28 cellular contexts compared by ENCODE assay signal in the genomic region with DNA sequence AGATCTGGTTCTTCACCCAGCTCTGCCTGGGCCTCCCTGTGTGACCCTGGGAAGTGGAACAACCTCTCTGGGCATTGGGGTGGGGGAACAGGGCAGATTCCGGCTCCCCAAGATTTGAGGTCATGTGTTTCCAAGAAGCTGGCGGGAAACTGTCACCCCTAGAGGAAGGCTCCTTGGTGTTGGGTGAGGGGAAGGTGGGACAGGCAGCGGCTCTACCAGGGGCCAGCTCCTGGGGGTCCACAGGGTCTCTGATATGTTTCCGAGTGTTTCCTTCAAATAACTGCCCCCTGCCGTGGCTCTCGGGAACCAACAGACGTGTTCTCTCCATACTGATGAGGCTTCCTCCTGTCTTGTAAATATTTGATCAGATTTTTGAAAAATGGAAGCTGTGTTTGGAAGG.
"Had no signal": no experiment of that assay in that cellular context is flagged by ENCODE, and none has a peak within 500 bp of the region (broad histone marks: within the 10 kb centered on the region; RNA-seq: fewer than 3 reads in every experiment).

No MANE protein-coding gene starts in this region.

- H3K4me3 ChIP-seq: ovary, psoas muscle, right lobe of liver, sigmoid colon, stomach, thoracic aorta, thyroid gland, tibial nerve, upper lobe of left lung, vagina had no signal

- H3K27ac Mint-ChIP-seq: naive thymus-derived CD8-positive, alpha-beta T cell; nephron progenitor cell; progenitor cell of endocrine pancreas; stimulated activated effector memory CD8-positive, alpha-beta T cell treated with anti-CD3 and anti-CD28 coated beads, Interleukin-12 subunit alpha, Interleukin-12 subunit beta, amount 100 ng/mL, for 72 hours; stimulated activated naive B cell treated with anti-CD40 and anti-IgM and Interleukin-4, amounts not matched to agents 10 μg/mL and 1 μg/mL and 100 μg/mL, for 72 hours; stimulated activated naive CD8-positive, alpha-beta T cell treated with anti-CD3 and anti-CD28 coated beads, Interleukin-15, Interleukin-2, amounts not matched to agents 100 ng/mL and 50 ng/mL, for 24 hours had no signal

- DNase-seq: naive thymus-derived CD8-positive, alpha-beta T cell; nephron progenitor cell; nucleus accumbens; ovary; psoas muscle; right cardiac atrium; right lobe of liver; sigmoid colon; small intestine; stimulated activated CD4-positive, alpha-beta T cell treated with anti-CD3 and anti-CD28 coated beads, Interleukin-15, amount 100 ng/mL, for 24 hours; stimulated activated CD4-positive, alpha-beta T cell treated with anti-CD3 and anti-CD28 coated beads, Interleukin-2, amount 100 ng/mL, for 24 hours; stimulated activated CD4-positive, alpha-beta T cell treated with anti-CD3 and anti-CD28 coated beads, Interleukin-2, amount 100 ng/mL, for 48 hours; stimulated activated CD4-positive, alpha-beta T cell treated with anti-CD3 and anti-CD28 coated beads, Interleukin-4, amount 100 ng/mL, for 24 hours; stimulated activated naive B cell treated with anti-CD40 and anti-IgM and Interleukin-4, amounts not matched to agents 10 μg/mL and 1 μg/mL and 100 μg/mL, for 72 hours; stimulated activated naive CD4-positive, alpha-beta T cell treated with Interleukin-2 at 50 U/mL for 16 hours; stomach; thyroid gland; trophoblast cell; upper lobe of left lung had no signal

- H3K9me3 Mint-ChIP-seq: stimulated activated naive CD8-positive, alpha-beta T cell treated with anti-CD3 and anti-CD28 coated beads, Interleukin-15, Interleukin-2, amounts not matched to agents 100 ng/mL and 50 ng/mL, for 24 hours had no signal

- H3K27ac ChIP-seq: neutrophil, ovary, parathyroid adenoma, psoas muscle, right lobe of liver, sigmoid colon, stomach, thoracic aorta, thyroid gland, tibial nerve, upper lobe of left lung, vagina had no signal

- H3K9me3 ChIP-seq: neutrophil, ovary, psoas muscle, right lobe of liver, sigmoid colon, stomach, thoracic aorta, thyroid gland, tibial nerve, upper lobe of left lung, vagina had no signal

- H3K4me1 ChIP-seq: parathyroid adenoma, psoas muscle, right lobe of liver, sigmoid colon, stomach, thyroid gland, upper lobe of left lung, vagina had no signal

- H2AFZ ChIP-seq: parathyroid adenoma had no signal

- H3K79me2 ChIP-seq: parathyroid adenoma had no signal

- H3K4me1 Mint-ChIP-seq: naive thymus-derived CD8-positive, alpha-beta T cell; nephron progenitor cell; neural crest cell; stimulated activated effector memory CD8-positive, alpha-beta T cell treated with anti-CD3 and anti-CD28 coated beads, Interleukin-12 subunit alpha, Interleukin-12 subunit beta, amount 100 ng/mL, for 72 hours; stimulated activated naive B cell treated with anti-CD40 and anti-IgM and Interleukin-4, amounts not matched to agents 10 μg/mL and 1 μg/mL and 100 μg/mL, for 72 hours had no signal

- H3K36me3 Mint-ChIP-seq: naive thymus-derived CD8-positive, alpha-beta T cell; stimulated activated effector memory CD8-positive, alpha-beta T cell treated with anti-CD3 and anti-CD28 coated beads, Interleukin-12 subunit alpha, Interleukin-12 subunit beta, amount 100 ng/mL, for 72 hours had no signal

- H3K4me3 Mint-ChIP-seq: naive thymus-derived CD8-positive, alpha-beta T cell; nephron progenitor cell; neural crest cell; stimulated activated effector memory CD8-positive, alpha-beta T cell treated with anti-CD3 and anti-CD28 coated beads, Interleukin-12 subunit alpha, Interleukin-12 subunit beta, amount 100 ng/mL, for 72 hours; stimulated activated naive B cell treated with anti-CD40 and anti-IgM and Interleukin-4, amounts not matched to agents 10 μg/mL and 1 μg/mL and 100 μg/mL, for 72 hours; stimulated activated naive CD8-positive, alpha-beta T cell treated with anti-CD3 and anti-CD28 coated beads, Interleukin-15, Interleukin-2, amounts not matched to agents 100 ng/mL and 50 ng/mL, for 24 hours had no signal

- H3K27me3 ChIP-seq: neutrophil, ovary, right lobe of liver, thyroid gland, upper lobe of left lung, vagina had no signal

- ATAC-seq: naive thymus-derived CD8-positive, alpha-beta T cell; psoas muscle; right cardiac atrium; right lobe of liver; stimulated activated effector memory CD8-positive, alpha-beta T cell treated with anti-CD3 and anti-CD28 coated beads, Interleukin-12 subunit alpha, Interleukin-12 subunit beta, amount 100 ng/mL, for 72 hours; stimulated activated naive B cell treated with anti-CD40 and anti-IgM and Interleukin-4, amounts not matched to agents 10 μg/mL and 1 μg/mL and 100 μg/mL, for 72 hours had no signal

- H3K36me3 ChIP-seq: neutrophil, ovary, right lobe of liver, sigmoid colon, stomach, thoracic aorta, thyroid gland, tibial nerve, upper lobe of left lung, vagina had no signal
